ENCODE assay signal across 14 cellular contexts in the genomic region with DNA sequence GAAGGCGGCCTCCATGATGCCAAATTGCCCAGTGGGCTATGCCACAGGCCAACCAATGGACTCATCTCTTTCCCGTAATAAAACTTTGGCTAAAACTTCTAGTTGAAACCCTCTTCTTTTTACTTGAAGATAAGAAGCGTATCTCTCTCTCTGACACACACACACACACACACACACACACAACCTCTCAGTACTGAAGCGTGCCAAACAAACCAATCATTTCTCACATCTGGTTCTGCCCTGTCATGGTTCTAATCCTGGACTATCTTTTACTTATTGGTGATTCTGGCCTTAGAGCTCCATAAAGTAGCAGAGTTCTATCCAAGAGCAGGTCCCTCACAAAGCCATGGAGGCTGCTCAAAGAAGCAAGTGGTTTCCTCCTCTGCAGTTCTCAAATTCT.
DNase-seq lines count a peak whose midpoint lies in the region; ATAC-seq lines count a peak whose summit lies in the region.
"Had no signal": no experiment of that assay in that cellular context is flagged by ENCODE, and none has a peak within 500 bp of the region (broad histone marks: within the 10 kb centered on the region; RNA-seq: fewer than 3 reads in every experiment).

No MANE protein-coding gene starts in this region.

- H2BK5ac ChIP-seq in mesendoderm (ENCODE audit: low read length): no peak overlapping the region

- H3K56ac ChIP-seq in mesendoderm (ENCODE audit: low read length): peak overlapping the region; percentile 51

- no peak overlapping the region for H3K23ac ChIP-seq in mesendoderm (ENCODE audit: low read length)

- no CpG with 5 or more reads among the region's 4 CpGs for WGBS in mesendoderm (ENCODE audit: extremely low coverage, insufficient coverage, low lambda C conversion rate)

- no peak overlapping the region for H3K4me3 Mint-ChIP-seq in central memory CD8-positive, alpha-beta T cell
- no peak overlapping the region for H3K4me3 Mint-ChIP-seq in stimulated activated effector memory CD8-positive, alpha-beta T cell treated with anti-CD3 and anti-CD28 coated beads, Interleukin-12 subunit alpha, Interleukin-12 subunit beta, amount 100 ng/mL, for 72 hours
- H3K4me3 Mint-ChIP-seq: CD4-positive, CD25-positive, alpha-beta regulatory T cell had no signal

- H3K27ac Mint-ChIP-seq in central memory CD8-positive, alpha-beta T cell (ENCODE audit: low read depth): peak overlapping the region; percentile 50
- H3K27ac Mint-ChIP-seq in stimulated activated effector memory CD8-positive, alpha-beta T cell treated with anti-CD3 and anti-CD28 coated beads, Interleukin-12 subunit alpha, Interleukin-12 subunit beta, amount 100 ng/mL, for 72 hours: peak overlapping the region; percentile 39
- H3K27ac Mint-ChIP-seq: CD4-positive, CD25-positive, alpha-beta regulatory T cell had no signal

- no peak overlapping the region for H2BK120ac ChIP-seq in mesendoderm (ENCODE audit: low read depth, low read length)

- H3K36me3 Mint-ChIP-seq in central memory CD8-positive, alpha-beta T cell (ENCODE audit: insufficient read depth): peaks cover 44% of the 10 kb centered on the region
- H3K36me3 Mint-ChIP-seq in stimulated activated effector memory CD8-positive, alpha-beta T cell treated with anti-CD3 and anti-CD28 coated beads, Interleukin-12 subunit alpha, Interleukin-12 subunit beta, amount 100 ng/mL, for 72 hours: peaks cover 60% of the 10 kb centered on the region

- H2BK15ac ChIP-seq in mesendoderm (replicated peaks; ENCODE audit: low read depth): no peak overlapping the region

- no peaks in the 10 kb centered on the region for H3K79me2 ChIP-seq in mesendoderm (ENCODE audit: control insufficient read depth, insufficient read depth, low read length)

- DNase-seq in HUDEP-2 (lab: John Stamatoyannopoulos, UW; ENCODE audit: unreplicated experiment in 76 of 76) (peak in 39 of 76 experiments; percentile 2 to 77 (median 31)), mesendoderm (no peak), HuH-7 (ENCODE audit: low spot score) (no peak)
- DNase-seq in central memory CD8-positive, alpha-beta T cell (ENCODE audit: low spot score in 2 of 2): no peak
- no peak for DNase-seq in stimulated activated effector memory CD8-positive, alpha-beta T cell treated with anti-CD3 and anti-CD28 coated beads, Interleukin-12 subunit alpha, Interleukin-12 subunit beta, amount 100 ng/mL, for 72 hours (ENCODE audit: low spot score in 2 of 2)
- DNase-seq in activated CD4-positive, alpha-beta T cell treated with anti-CD3 and anti-CD28 coated beads, Interleukin-2, amount 50 U/mL, for 1 hour: no peak
- DNase-seq: ACHN; CD4-positive, CD25-positive, alpha-beta regulatory T cell; DMS53; GF-D8 had no signal

- no peak overlapping the region for H4K8ac ChIP-seq in mesendoderm (ENCODE audit: low read depth, low read length)

- no peaks in the 10 kb centered on the region for H3K27me3 Mint-ChIP-seq in central memory CD8-positive, alpha-beta T cell

- H3K9me3 Mint-ChIP-seq in central memory CD8-positive, alpha-beta T cell: no peaks in the 10 kb centered on the region
- no peaks in the 10 kb centered on the region for H3K9me3 Mint-ChIP-seq in stimulated activated effector memory CD8-positive, alpha-beta T cell treated with anti-CD3 and anti-CD28 coated beads, Interleukin-12 subunit alpha, Interleukin-12 subunit beta, amount 100 ng/mL, for 72 hours
- H3K9me3 Mint-ChIP-seq: CD4-positive, CD25-positive, alpha-beta regulatory T cell had no signal

- no peak overlapping the region for H3K4me2 ChIP-seq in mesendoderm (ENCODE audit: low read length)
- H3K4me2 ChIP-seq: BLaER1 treated with 17β-estradiol and CSF1 and Interleukin-3, amounts not matched to agents 10 nM and 100 nM had no signal

- no peak overlapping the region for H4K5ac ChIP-seq in mesendoderm (ENCODE audit: low read length)

- no peak overlapping the region for H3K4me3 ChIP-seq in mesendoderm (ENCODE audit: low read length)
- H3K4me3 ChIP-seq: BLaER1 treated with 17β-estradiol and CSF1 and Interleukin-3, amounts not matched to agents 10 nM and 100 nM; HAP-1 had no signal

- H3K27ac ChIP-seq in mesendoderm (ENCODE audit: low read depth, low read length): peak overlapping the region; percentile 14
- H3K27ac ChIP-seq: BLaER1 treated with 17β-estradiol and CSF1 and Interleukin-3, amounts not matched to agents 10 nM and 100 nM had no signal

- H3K36me3 ChIP-seq in mesendoderm (ENCODE audit: control insufficient read depth, insufficient read depth, low read length): peaks cover 13% of the 10 kb centered on the region

- no peak for ATAC-seq in central memory CD8-positive, alpha-beta T cell (replicated peaks; ENCODE audit: extremely low read depth, poor library complexity, severe bottlenecking)
- ATAC-seq in stimulated activated effector memory CD8-positive, alpha-beta T cell treated with anti-CD3 and anti-CD28 coated beads, Interleukin-12 subunit alpha, Interleukin-12 subunit beta, amount 100 ng/mL, for 72 hours: no peak
- ATAC-seq in GM21717 (IDR thresholded peaks at IDR 0.05; ENCODE audit: unreplicated experiment): no peak
- ATAC-seq: HepG2 had no signal

- H3K79me1 ChIP-seq in mesendoderm (ENCODE audit: low read length): peaks cover 3% of the 10 kb centered on the region

- H3K9ac ChIP-seq in mesendoderm (ENCODE audit: low read length): no peak overlapping the region
- H3K9ac ChIP-seq: BLaER1 treated with 17β-estradiol and CSF1 and Interleukin-3, amounts not matched to agents 10 nM and 100 nM had no signal

- H3K27me3 ChIP-seq in mesendoderm (ENCODE audit: insufficient read depth, low read length, poor library complexity): no peaks in the 10 kb centered on the region

- no peak overlapping the region for H2AK5ac ChIP-seq in mesendoderm (ENCODE audit: low read length)

- H3K4me1 ChIP-seq in mesendoderm (ENCODE audit: control insufficient read depth, low read depth, low read length): peaks cover 25% of the 10 kb centered on the region

- H3K4me1 Mint-ChIP-seq in central memory CD8-positive, alpha-beta T cell: peaks cover 14% of the 10 kb centered on the region
- H3K4me1 Mint-ChIP-seq in stimulated activated effector memory CD8-positive, alpha-beta T cell treated with anti-CD3 and anti-CD28 coated beads, Interleukin-12 subunit alpha, Interleukin-12 subunit beta, amount 100 ng/mL, for 72 hours: peaks cover 5% of the 10 kb centered on the region

- no peak overlapping the region for H3K4ac ChIP-seq in mesendoderm (ENCODE audit: low read depth, low read length)

- H3K18ac ChIP-seq in mesendoderm (ENCODE audit: low read length): no peak overlapping the region

Comparison
In these comparisons a context has a peak if more than half of its experiments do, and no peak if none do; other contexts are left out.
1. DNase-seq: peak in HUDEP-2 (39 of 76); none in central memory CD8-positive, alpha-beta T cell (0 of 2), mesendoderm (single experiment), stimulated activated effector memory CD8-positive, alpha-beta T cell treated with anti-CD3 and anti-CD28 coated beads, Interleukin-12 subunit alpha, Interleukin-12 subunit beta, amount 100 ng/mL, for 72 hours (0 of 2), HuH-7 (single experiment) and activated CD4-positive, alpha-beta T cell treated with anti-CD3 and anti-CD28 coated beads, Interleukin-2, amount 50 U/mL, for 1 hour (single experiment).